17 cellular contexts compared by ENCODE assay signal in genomic region chr18:3889803-3890202, GRCh38.
DNase-seq lines count a peak whose midpoint lies in the region; ATAC-seq and TF ChIP-seq lines count a peak whose summit lies in the region.
"Had no signal": no experiment of that assay in that cellular context is flagged by ENCODE, and none has a peak within 500 bp of the region (broad histone marks: within the 10 kb centered on the region; RNA-seq: fewer than 3 reads in every experiment).

No MANE protein-coding gene starts in this region.

- in situ Hi-C loops in astrocyte of the cerebellum (cut with HindIII; ENCODE audit: low sequenced_read_pairs) = no loop called here

- no peak overlapping the region for H3K27ac ChIP-seq in AG04450 (ENCODE audit: low read depth, low read length)
- H3K27ac ChIP-seq: coronary artery, esophagus muscularis mucosa, KMS-11, spleen had no signal

- no peak for ATAC-seq in GM21529 (IDR thresholded peaks at IDR 0.05; ENCODE audit: unreplicated experiment)
- ATAC-seq in GM21390 (IDR thresholded peaks at IDR 0.05; ENCODE audit: unreplicated experiment) = no peak
- ATAC-seq: activated CD4-positive, alpha-beta T cell treated with anti-CD3 and anti-CD28 coated beads for 36 hours had no signal

- H3K4me3 ChIP-seq in AG04450 (ENCODE audit: low read depth, low read length) (no peak overlapping the region), astrocyte of the cerebellum (ENCODE audit: low read depth, low read length) (no peak overlapping the region)
- H3K4me3 ChIP-seq: coronary artery, esophagus muscularis mucosa, spleen had no signal

- CTCF ChIA-PET in AG04450 (lab: Charles Lee) = interaction anchor here (0.9 to 3.0 kb wide), 3 partner anchors 21 to 109 kb away, joined by 5 to 12 read pairs (median 5); no protein-coding TSS in a partner anchor

- DNase-seq in AG04450 (ENCODE audit: low read depth, low spot score) (peak; percentile 8), HK-2 (ENCODE audit: unreplicated experiment) (peak; percentile 21), astrocyte of the cerebellum (ENCODE audit: low read depth) (peak; percentile 76), iris pigment epithelial cell (ENCODE audit: low read depth) (peak; percentile 37), 8988T (no peak), inferior parietal cortex (ENCODE audit: extremely low spot score) (no peak)
- DNase-seq: activated CD4-positive, alpha-beta T cell treated with anti-CD3 and anti-CD28 coated beads for 36 hours; activated naive CD8-positive, alpha-beta T cell treated with anti-CD3 and anti-CD28 coated beads for 36 hours; activated T-cell treated with anti-CD3 and anti-CD28 coated beads for 4 hours; NCI-H1694; NCI-H526 treated with DMSO at 0.1 percent for 48 hours; spleen had no signal

- TF ChIP-seq CTCF in AG04450 (IDR thresholded peaks at IDR 0.05; ENCODE audit: low read depth, low read length) (no peak), astrocyte of the cerebellum (IDR thresholded peaks at IDR 0.05; ENCODE audit: low read depth, low read length, missing control alignments) (no peak)

- H3K9me3 ChIP-seq in AG04450 (ENCODE audit: control insufficient read depth, insufficient read depth, low read length) = no peaks in the 10 kb centered on the region
- H3K9me3 ChIP-seq: esophagus muscularis mucosa, spleen had no signal

- H3K27me3 ChIP-seq in AG04450 (ENCODE audit: control insufficient read depth, insufficient read depth, low read length) = no peaks in the 10 kb centered on the region
- H3K27me3 ChIP-seq: esophagus muscularis mucosa, spleen had no signal

- POLR2A ChIA-PET in AG04450 (lab: Yijun Ruan, JAX) = no interaction called here

Comparison
In these comparisons a context has a peak if more than half of its experiments do, and no peak if none do; other contexts are left out.
1. DNase-seq: peak in AG04450 (single experiment), HK-2 (single experiment), astrocyte of the cerebellum (single experiment) and iris pigment epithelial cell (single experiment); none in 8988T (single experiment) and inferior parietal cortex (single experiment).